ENCODE assay signal across 11 cellular contexts in genomic region chr5:97094579-97095317, GRCh38. TPM values are rescaled to one million over a fixed set of nuclear protein-coding genes. Genes with fewer than 3 reads are reported as not detected.
DNase-seq lines count a peak whose midpoint lies in the region; ATAC-seq, FAIRE-seq and TF ChIP-seq lines count a peak whose summit lies in the region.
"Had no signal": no experiment of that assay in that cellular context is flagged by ENCODE, and none has a peak within 500 bp of the region (broad histone marks: within the 10 kb centered on the region; RNA-seq: fewer than 3 reads in every experiment).

No MANE protein-coding gene starts in this region.

- peak overlapping the region; percentile 58 for H3K4me3 Mint-ChIP-seq in activated naive CD8-positive, alpha-beta T cell treated with anti-CD3 and anti-CD28 coated beads, Interleukin-2, amount 10 ng/mL, durations not matched to agents 7 days and 5 days

- peaks cover 6% of the 10 kb centered on the region for H3K36me3 Mint-ChIP-seq in activated naive CD8-positive, alpha-beta T cell treated with anti-CD3 and anti-CD28 coated beads, Interleukin-2, amount 10 ng/mL, durations not matched to agents 7 days and 5 days

- H3K4me1 Mint-ChIP-seq in activated naive CD8-positive, alpha-beta T cell treated with anti-CD3 and anti-CD28 coated beads, Interleukin-2, amount 10 ng/mL, durations not matched to agents 7 days and 5 days, result peaks cover 18% of the 10 kb centered on the region

- FAIRE-seq in urothelium cell line (lab: Jason Lieb, UNC), result no peak

- peaks cover 32% of the 10 kb centered on the region for H3K27me3 Mint-ChIP-seq in activated naive CD8-positive, alpha-beta T cell treated with anti-CD3 and anti-CD28 coated beads, Interleukin-2, amount 10 ng/mL, durations not matched to agents 7 days and 5 days

- H3K9me3 Mint-ChIP-seq in activated naive CD8-positive, alpha-beta T cell treated with anti-CD3 and anti-CD28 coated beads, Interleukin-2, amount 10 ng/mL, durations not matched to agents 7 days and 5 days, result no peaks in the 10 kb centered on the region

- POLR2A ChIA-PET in activated naive CD8-positive, alpha-beta T cell treated with anti-CD3 and anti-CD28 coated beads, Interleukin-2, amount 10 ng/mL, durations not matched to agents 7 days and 5 days (lab: Charles Lee), result no interaction called here

- peak overlapping the region; percentile 87 for H3K27ac Mint-ChIP-seq in activated naive CD8-positive, alpha-beta T cell treated with anti-CD3 and anti-CD28 coated beads, Interleukin-2, amount 10 ng/mL, durations not matched to agents 7 days and 5 days

- DNase-seq in activated naive CD8-positive, alpha-beta T cell treated with anti-CD3 and anti-CD28 coated beads, Interleukin-2, amount 10 ng/mL, durations not matched to agents 7 days and 5 days, result no peak
- no peak for DNase-seq in urothelium cell line (ENCODE audit: low spot score)
- no peak for DNase-seq in omental fat pad (ENCODE audit: low spot score)
- no peak for DNase-seq in NCI-H2029 treated with DMSO at 0.1 percent for 48 hours (lab: John Stamatoyannopoulos, UW)
- DNase-seq in GOT3 (lab: John Stamatoyannopoulos, UW), result no peak
- DNase-seq: NCI-H2107 had no signal

- TF ChIP-seq CTCF in omental fat pad (IDR thresholded peaks at IDR 0.05), result no peak

- ATAC-seq in GM18858 (IDR thresholded peaks at IDR 0.05; ENCODE audit: unreplicated experiment), result peak; percentile 99
- ATAC-seq in GM21447 (IDR thresholded peaks at IDR 0.05; ENCODE audit: unreplicated experiment), result peak; percentile 99
- ATAC-seq in HG03354 (IDR thresholded peaks at IDR 0.05; ENCODE audit: poor library complexity, severe bottlenecking, unreplicated experiment), result peak; percentile 99
- peak; percentile 95 for ATAC-seq in activated naive CD8-positive, alpha-beta T cell treated with anti-CD3 and anti-CD28 coated beads, Interleukin-2, amount 10 ng/mL, durations not matched to agents 7 days and 5 days (ENCODE audit: low read depth)
- no peak for ATAC-seq in omental fat pad (ENCODE audit: low FRiP score)

RNA-seq across cellular contexts. Expression of gene LIX1, which starts 47.7 kb away (rescaled TPM):
- not detected for total RNA-seq in activated naive CD8-positive, alpha-beta T cell treated with anti-CD3 and anti-CD28 coated beads, Interleukin-2, amount 10 ng/mL, durations not matched to agents 7 days and 5 days
- not detected for total RNA-seq in omental fat pad
- total RNA-seq: activated CD8-positive, alpha-beta memory T cell treated with anti-CD3 and anti-CD28 coated beads for 36 hours; mononuclear cell had no signal
